1 cellular context compared by ENCODE assay signal in the genomic region with DNA sequence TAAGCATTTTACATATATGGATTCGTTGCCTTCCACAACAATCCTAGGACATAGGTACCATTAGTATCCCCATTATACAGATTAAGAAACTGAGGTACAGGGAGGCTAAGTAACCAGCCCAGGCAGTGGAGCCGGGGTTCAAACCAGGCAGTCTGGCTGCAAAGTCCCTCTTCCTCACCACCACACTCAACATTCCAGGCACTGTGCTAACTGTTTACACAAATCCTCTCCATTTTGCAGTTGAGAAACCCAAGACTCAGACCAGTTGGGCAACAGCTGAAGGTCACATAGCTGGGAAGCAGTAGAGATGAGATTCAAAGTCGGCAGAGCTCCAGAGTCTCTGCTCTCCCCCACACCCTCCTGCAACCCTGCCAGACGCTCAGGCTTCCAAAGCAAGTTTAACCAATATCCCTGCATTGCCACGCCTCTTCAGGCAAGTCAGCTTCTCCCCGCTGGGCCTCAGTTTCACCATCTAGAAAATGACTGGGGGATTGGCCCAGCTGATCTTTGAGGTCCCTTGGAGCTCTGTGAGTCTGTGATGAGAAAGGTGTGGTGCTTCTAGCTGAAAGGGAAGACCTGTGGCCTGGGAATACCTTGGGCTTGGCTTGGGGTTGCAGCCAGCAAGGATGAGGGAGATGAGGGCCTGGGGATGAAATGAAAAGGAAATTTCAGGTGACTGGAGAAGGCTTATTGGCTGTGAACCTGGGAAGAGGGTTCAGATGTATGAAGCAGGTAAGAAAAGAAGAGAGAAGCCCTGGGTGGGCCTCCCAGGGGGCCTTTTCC.
A peak's percentile ranks its signal among the peaks of the same experiment; 100 is the strongest.
TF ChIP-seq lines count a peak whose summit lies in the region.

No MANE protein-coding gene starts in this region.

TF ChIP-seq in HepG2, 621 proteins besides CTCF, POLR2A, EP300 and RAD21 (continued from another document and continues in another):
- TF ChIP-seq, protein P1, sequence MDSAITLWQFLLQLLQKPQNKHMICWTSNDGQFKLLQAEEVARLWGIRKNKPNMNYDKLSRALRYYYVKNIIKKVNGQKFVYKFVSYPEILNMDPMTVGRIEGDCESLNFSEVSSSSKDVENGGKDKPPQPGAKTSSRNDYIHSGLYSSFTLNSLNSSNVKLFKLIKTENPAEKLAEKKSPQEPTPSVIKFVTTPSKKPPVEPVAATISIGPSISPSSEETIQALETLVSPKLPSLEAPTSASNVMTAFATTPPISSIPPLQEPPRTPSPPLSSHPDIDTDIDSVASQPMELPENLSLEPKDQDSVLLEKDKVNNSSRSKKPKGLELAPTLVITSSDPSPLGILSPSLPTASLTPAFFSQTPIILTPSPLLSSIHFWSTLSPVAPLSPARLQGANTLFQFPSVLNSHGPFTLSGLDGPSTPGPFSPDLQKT (CRISPR knock-in tag; IDR thresholded peaks at IDR 0.05; ENCODE audit: borderline replicate concordance) = no peak
- TF ChIP-seq FLYWCH1 (CRISPR knock-in tag; IDR thresholded peaks at IDR 0.05) = no peak
- peak; percentile 68 for TF ChIP-seq ZNF263 (CRISPR knock-in tag; IDR thresholded peaks at IDR 0.05)
- TF ChIP-seq RARA (CRISPR knock-in tag; IDR thresholded peaks at IDR 0.05) = peak; percentile 98
- TF ChIP-seq ATRX (CRISPR knock-in tag; IDR thresholded peaks at IDR 0.05; ENCODE audit: borderline replicate concordance) = no peak
- 0 out of 2 replicates have a peak, but pooled peaks have one; percentile 70 for TF ChIP-seq ZBTB42 (CRISPR knock-in tag; IDR thresholded peaks at IDR 0.05)
- TF ChIP-seq ZNF282 (IDR thresholded peaks at IDR 0.05; ENCODE audit: partially characterized antibody) = no peak
- peak; percentile 15; the same call in 1 of the 2 replicates for TF ChIP-seq SP4 (CRISPR knock-in tag; IDR thresholded peaks at IDR 0.05)
- peak; percentile 74; the same call in 1 of the 2 replicates for TF ChIP-seq FOSL1 (CRISPR knock-in tag; IDR thresholded peaks at IDR 0.05; ENCODE audit: borderline replicate concordance)
- TF ChIP-seq KLF11 (CRISPR knock-in tag; IDR thresholded peaks at IDR 0.05) = peak; percentile 63; the same call in 1 of the 2 replicates
- TF ChIP-seq ZBTB10 (CRISPR knock-in tag; IDR thresholded peaks at IDR 0.05; ENCODE audit: borderline replicate concordance) = peak; percentile 50; the same call in 1 of the 2 replicates
- TF ChIP-seq ZSCAN9 (CRISPR knock-in tag; IDR thresholded peaks at IDR 0.05; ENCODE audit: borderline replicate concordance) = peak; percentile 97
- peak; percentile 93 for TF ChIP-seq ZNF609 (CRISPR knock-in tag; IDR thresholded peaks at IDR 0.05; ENCODE audit: borderline replicate concordance)
- TF ChIP-seq TCF7L2 (IDR thresholded peaks at IDR 0.05; ENCODE audit: low read depth, low read length) = no peak
- no peak for TF ChIP-seq DBP (CRISPR knock-in tag; IDR thresholded peaks at IDR 0.05; ENCODE audit: not compliant biosample characterization)
- TF ChIP-seq ISX (CRISPR knock-in tag; conservative IDR thresholded peaks at IDR 0.05) = no peak
- TF ChIP-seq SSRP1 (CRISPR knock-in tag; IDR thresholded peaks at IDR 0.05) = peak; percentile 99
- TF ChIP-seq IKZF4 (CRISPR knock-in tag; IDR thresholded peaks at IDR 0.05; ENCODE audit: borderline replicate concordance, low read depth, not compliant biosample characterization) = no peak
- TF ChIP-seq FOXK1 (CRISPR knock-in tag; IDR thresholded peaks at IDR 0.05; ENCODE audit: borderline replicate concordance, low read depth) = peak; percentile 98
- TF ChIP-seq MATR3 (CRISPR knock-in tag; IDR thresholded peaks at IDR 0.05) = no peak
- TF ChIP-seq, protein P2, sequence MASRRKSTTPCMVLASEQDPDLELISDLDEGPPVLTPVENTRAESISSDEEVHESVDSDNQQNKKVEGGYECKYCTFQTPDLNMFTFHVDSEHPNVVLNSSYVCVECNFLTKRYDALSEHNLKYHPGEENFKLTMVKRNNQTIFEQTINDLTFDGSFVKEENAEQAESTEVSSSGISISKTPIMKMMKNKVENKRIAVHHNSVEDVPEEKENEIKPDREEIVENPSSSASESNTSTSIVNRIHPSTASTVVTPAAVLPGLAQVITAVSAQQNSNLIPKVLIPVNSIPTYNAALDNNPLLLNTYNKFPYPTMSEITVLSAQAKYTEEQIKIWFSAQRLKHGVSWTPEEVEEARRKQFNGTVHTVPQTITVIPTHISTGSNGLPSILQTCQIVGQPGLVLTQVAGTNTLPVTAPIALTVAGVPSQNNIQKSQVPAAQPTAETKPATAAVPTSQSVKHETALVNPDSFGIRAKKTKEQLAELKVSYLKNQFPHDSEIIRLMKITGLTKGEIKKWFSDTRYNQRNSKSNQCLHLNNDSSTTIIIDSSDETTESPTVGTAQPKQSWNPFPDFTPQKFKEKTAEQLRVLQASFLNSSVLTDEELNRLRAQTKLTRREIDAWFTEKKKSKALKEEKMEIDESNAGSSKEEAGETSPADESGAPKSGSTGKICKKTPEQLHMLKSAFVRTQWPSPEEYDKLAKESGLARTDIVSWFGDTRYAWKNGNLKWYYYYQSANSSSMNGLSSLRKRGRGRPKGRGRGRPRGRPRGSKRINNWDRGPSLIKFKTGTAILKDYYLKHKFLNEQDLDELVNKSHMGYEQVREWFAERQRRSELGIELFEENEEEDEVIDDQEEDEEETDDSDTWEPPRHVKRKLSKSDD (CRISPR knock-in tag; IDR thresholded peaks at IDR 0.05; ENCODE audit: low read depth) = peak; percentile 96
- TF ChIP-seq KIAA2018 (CRISPR knock-in tag; IDR thresholded peaks at IDR 0.05; ENCODE audit: borderline replicate concordance) = no peak
- TF ChIP-seq, protein P3, sequence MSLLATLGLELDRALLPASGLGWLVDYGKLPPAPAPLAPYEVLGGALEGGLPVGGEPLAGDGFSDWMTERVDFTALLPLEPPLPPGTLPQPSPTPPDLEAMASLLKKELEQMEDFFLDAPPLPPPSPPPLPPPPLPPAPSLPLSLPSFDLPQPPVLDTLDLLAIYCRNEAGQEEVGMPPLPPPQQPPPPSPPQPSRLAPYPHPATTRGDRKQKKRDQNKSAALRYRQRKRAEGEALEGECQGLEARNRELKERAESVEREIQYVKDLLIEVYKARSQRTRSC (CRISPR knock-in tag; IDR thresholded peaks at IDR 0.05; ENCODE audit: low read depth) = no peak
- TF ChIP-seq REXO4 (CRISPR knock-in tag; IDR thresholded peaks at IDR 0.05; ENCODE audit: borderline replicate concordance) = no peak
